In the genomic region with DNA sequence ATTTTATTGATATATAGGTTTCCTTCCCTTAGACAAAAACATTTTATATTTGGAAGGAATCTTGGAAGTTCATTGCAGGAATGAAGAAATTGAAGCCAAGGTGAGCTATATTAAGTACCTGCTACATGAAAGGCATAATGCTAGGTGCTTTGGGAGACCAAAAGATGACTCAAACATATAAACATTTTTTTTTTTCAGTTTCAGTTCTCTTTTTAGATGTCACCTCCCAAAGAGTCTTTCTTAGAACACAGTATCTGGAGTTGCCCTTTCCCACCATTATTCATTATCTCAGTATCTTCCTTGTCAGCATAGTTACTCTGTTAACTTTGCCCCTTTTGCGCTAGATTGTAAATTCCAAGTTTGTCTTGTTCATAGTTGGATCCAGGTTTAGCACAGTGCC, we compare ENCODE assay signal across 9 cellular contexts. TPM values are rescaled to one million over a fixed set of nuclear protein-coding genes. Genes with fewer than 3 reads are reported as not detected.
DNase-seq lines count a peak whose midpoint lies in the region; ATAC-seq, FAIRE-seq and TF ChIP-seq lines count a peak whose summit lies in the region.
"Had no signal": no experiment of that assay in that cellular context is flagged by ENCODE, and none has a peak within 500 bp of the region (broad histone marks: within the 10 kb centered on the region; RNA-seq: fewer than 3 reads in every experiment).

No MANE protein-coding gene starts in this region.

- H3K4me1 ChIP-seq in kidney (ENCODE audit: control insufficient read depth in 1 of 2, insufficient read depth in 1 of 2, low read depth in 1 of 2, low read length in 2 of 2) (peaks cover 9 to 14% of the 10 kb centered on the region in 2 donors), tibial nerve (peaks cover 0 to 44% (median 19%) of the 10 kb centered on the region in 4 donors)

- H3K36me3 ChIP-seq in kidney (ENCODE audit: control insufficient read depth in 1 of 2, insufficient read depth in 2 of 2, low read length in 2 of 2) (peaks cover 0 to 2% of the 10 kb centered on the region in 2 donors), tibial nerve (no peaks in the 10 kb centered on the region)

- H3K36me3 Mint-ChIP-seq in stimulated activated naive CD8-positive, alpha-beta T cell treated with anti-CD3 and anti-CD28 coated beads, Interleukin-15, Interleukin-2, amounts not matched to agents 100 ng/mL and 50 ng/mL, for 24 hours (ENCODE audit: low read depth), result peaks cover 7% of the 10 kb centered on the region
- H3K36me3 Mint-ChIP-seq in activated CD4-positive, alpha-beta memory T cell treated with anti-CD3 and anti-CD28 coated beads, Interleukin-2, amount 10 ng/mL, durations not matched to agents 7 days and 5 days (ENCODE audit: low read depth), result peaks cover 13% of the 10 kb centered on the region

- intact Hi-C loops in kidney (cut with DNase I) (no loop called here), left colon (cut with DNase I, micrococcal nuclease) (no loop called here)

- H3K27me3 Mint-ChIP-seq in stimulated activated naive CD8-positive, alpha-beta T cell treated with anti-CD3 and anti-CD28 coated beads, Interleukin-15, Interleukin-2, amounts not matched to agents 100 ng/mL and 50 ng/mL, for 24 hours, result no peaks in the 10 kb centered on the region
- H3K27me3 Mint-ChIP-seq in activated CD4-positive, alpha-beta memory T cell treated with anti-CD3 and anti-CD28 coated beads, Interleukin-2, amount 10 ng/mL, durations not matched to agents 7 days and 5 days, result no peaks in the 10 kb centered on the region

- DNase-seq in stimulated activated naive CD8-positive, alpha-beta T cell treated with anti-CD3 and anti-CD28 coated beads, Interleukin-15, Interleukin-2, amounts not matched to agents 100 U/mL and 50 U/mL, for 24 hours, result no peak
- no peak for DNase-seq in activated CD4-positive, alpha-beta memory T cell treated with anti-CD3 and anti-CD28 coated beads, Interleukin-2, amount 10 ng/mL, durations not matched to agents 7 days and 5 days
- DNase-seq in kidney (no peak), tibial nerve (ENCODE audit: low spot score in 2 of 2) (no peak), left colon (no peak), A172 (ENCODE audit: low spot score) (no peak)
- DNase-seq: NCI-H2227 treated with DMSO at 0.1 percent for 48 hours had no signal

- H3K27ac Mint-ChIP-seq in stimulated activated naive CD8-positive, alpha-beta T cell treated with anti-CD3 and anti-CD28 coated beads, Interleukin-15, Interleukin-2, amounts not matched to agents 100 ng/mL and 50 ng/mL, for 24 hours, result peak overlapping the region; percentile 98
- peak overlapping the region; percentile 89 for H3K27ac Mint-ChIP-seq in activated CD4-positive, alpha-beta memory T cell treated with anti-CD3 and anti-CD28 coated beads, Interleukin-2, amount 10 ng/mL, durations not matched to agents 7 days and 5 days

- TF ChIP-seq EP300 in tibial nerve (IDR thresholded peaks at IDR 0.05), result no peak

- TF ChIP-seq CTCF in kidney (IDR thresholded peaks at IDR 0.05; ENCODE audit: borderline replicate concordance, extremely low read depth, insufficient read depth) (no peak), tibial nerve (IDR thresholded peaks at IDR 0.05) (no peak)

- FAIRE-seq in kidney (lab: Jason Lieb, UNC), result no peak

- ATAC-seq in stimulated activated naive CD8-positive, alpha-beta T cell treated with anti-CD3 and anti-CD28 coated beads, Interleukin-15, Interleukin-2, amounts not matched to agents 100 U/mL and 50 U/mL, for 24 hours, result no peak
- ATAC-seq in HG03280 (IDR thresholded peaks at IDR 0.05; ENCODE audit: unreplicated experiment) (no peak), left colon (no peak)

- no peak for TF ChIP-seq POLR2A in tibial nerve (IDR thresholded peaks at IDR 0.05)

- H3K4me3 Mint-ChIP-seq in stimulated activated naive CD8-positive, alpha-beta T cell treated with anti-CD3 and anti-CD28 coated beads, Interleukin-15, Interleukin-2, amounts not matched to agents 100 ng/mL and 50 ng/mL, for 24 hours, result peak overlapping the region; percentile 99
- peak overlapping the region; percentile 91 for H3K4me3 Mint-ChIP-seq in activated CD4-positive, alpha-beta memory T cell treated with anti-CD3 and anti-CD28 coated beads, Interleukin-2, amount 10 ng/mL, durations not matched to agents 7 days and 5 days

- H3K27ac ChIP-seq in kidney (ENCODE audit: low read depth in 2 of 2, low read length in 2 of 2), result peak overlapping the region in 1 of 2 donors; percentile 77
- H3K27ac ChIP-seq in tibial nerve, result peak overlapping the region in 1 of 4 donors; percentile 98

- WGBS in tibial nerve, 2 donors, result 88 to 100% methylated on average over 1 of the region's 1 CpG

- POLR2A ChIA-PET in activated CD4-positive, alpha-beta memory T cell treated with anti-CD3 and anti-CD28 coated beads, Interleukin-2, amount 10 ng/mL, durations not matched to agents 7 days and 5 days (lab: Charles Lee), result interaction anchor here (0.7 to 2.4 kb wide), 6 partner anchors 10 to 250 kb away, joined by 3 to 13 read pairs (median 6); a partner anchor contains a TSS

- peaks cover 51% of the 10 kb centered on the region for H3K4me1 Mint-ChIP-seq in stimulated activated naive CD8-positive, alpha-beta T cell treated with anti-CD3 and anti-CD28 coated beads, Interleukin-15, Interleukin-2, amounts not matched to agents 100 ng/mL and 50 ng/mL, for 24 hours (ENCODE audit: low read depth)
- H3K4me1 Mint-ChIP-seq in activated CD4-positive, alpha-beta memory T cell treated with anti-CD3 and anti-CD28 coated beads, Interleukin-2, amount 10 ng/mL, durations not matched to agents 7 days and 5 days, result peaks cover 53% of the 10 kb centered on the region

- CTCF ChIA-PET in activated CD4-positive, alpha-beta memory T cell treated with anti-CD3 and anti-CD28 coated beads, Interleukin-2, amount 10 ng/mL, durations not matched to agents 7 days and 5 days (lab: Charles Lee), result no interaction called here

- peak overlapping the region in 1 of 2 donors; percentile 93 for H3K9ac ChIP-seq in kidney (ENCODE audit: low read length in 2 of 2)

- H3K9me3 ChIP-seq in kidney (ENCODE audit: control insufficient read depth in 1 of 2, low read length in 2 of 2) (no peaks in the 10 kb centered on the region), tibial nerve (no peaks in the 10 kb centered on the region)

- H3K27me3 ChIP-seq in tibial nerve, result no peaks in the 10 kb centered on the region

- H3K4me3 ChIP-seq in kidney (ENCODE audit: low read length in 2 of 2) (peak overlapping the region; percentile 79 to 98), tibial nerve (peak overlapping the region in 2 of 4 donors; percentile 77 to 84)

- no peaks in the 10 kb centered on the region for H3K9me3 Mint-ChIP-seq in stimulated activated naive CD8-positive, alpha-beta T cell treated with anti-CD3 and anti-CD28 coated beads, Interleukin-15, Interleukin-2, amounts not matched to agents 100 ng/mL and 50 ng/mL, for 24 hours
- H3K9me3 Mint-ChIP-seq in activated CD4-positive, alpha-beta memory T cell treated with anti-CD3 and anti-CD28 coated beads, Interleukin-2, amount 10 ng/mL, durations not matched to agents 7 days and 5 days, result peaks cover 2% of the 10 kb centered on the region

RNA-seq across cellular contexts. Expression of a gene that starts 1.1 kb away (rescaled TPM):
- 10 to 100 TPM; 14.5 to 17.6 TPM for total RNA-seq in activated CD4-positive, alpha-beta memory T cell treated with anti-CD3 and anti-CD28 coated beads, Interleukin-2, amount 10 ng/mL, durations not matched to agents 7 days and 5 days
- total RNA-seq in kidney (8.5 TPM), tibial nerve (10 to 100 TPM; 10.2 to 15.7 (median 12.7) TPM), left colon (1 to 10 TPM; 5.0 to 6.3 TPM)
- 13.3 TPM for polyA plus RNA-seq in kidney (ENCODE audit: insufficient read depth, low read depth, low replicate concordance)
- total RNA-seq in A172 (2014; rRNA removed; shearing (Covaris generic)), result 7.2 and 7.6 TPM in 2 replicates

RNA-seq across cellular contexts. Expression of a gene that starts 1.6 kb away (rescaled TPM):
- total RNA-seq in activated CD4-positive, alpha-beta memory T cell treated with anti-CD3 and anti-CD28 coated beads, Interleukin-2, amount 10 ng/mL, durations not matched to agents 7 days and 5 days, result 10 to 100 TPM; 16.8 to 18.2 TPM
- total RNA-seq in kidney, result 34.1 TPM
- polyA plus RNA-seq in kidney (ENCODE audit: insufficient read depth, low read depth, low replicate concordance), result 102 TPM
- total RNA-seq in tibial nerve, result 10 to 100 TPM; 40.5 to 95.7 (median 75.3) TPM
- total RNA-seq in left colon, result 10 to 100 TPM; 29.4 to 47.1 TPM
- total RNA-seq in A172 (2014; rRNA removed; shearing (Covaris generic)), result 5.0 and 5.2 TPM in 2 replicates
